8 cellular contexts compared by ENCODE assay signal in the genomic region with DNA sequence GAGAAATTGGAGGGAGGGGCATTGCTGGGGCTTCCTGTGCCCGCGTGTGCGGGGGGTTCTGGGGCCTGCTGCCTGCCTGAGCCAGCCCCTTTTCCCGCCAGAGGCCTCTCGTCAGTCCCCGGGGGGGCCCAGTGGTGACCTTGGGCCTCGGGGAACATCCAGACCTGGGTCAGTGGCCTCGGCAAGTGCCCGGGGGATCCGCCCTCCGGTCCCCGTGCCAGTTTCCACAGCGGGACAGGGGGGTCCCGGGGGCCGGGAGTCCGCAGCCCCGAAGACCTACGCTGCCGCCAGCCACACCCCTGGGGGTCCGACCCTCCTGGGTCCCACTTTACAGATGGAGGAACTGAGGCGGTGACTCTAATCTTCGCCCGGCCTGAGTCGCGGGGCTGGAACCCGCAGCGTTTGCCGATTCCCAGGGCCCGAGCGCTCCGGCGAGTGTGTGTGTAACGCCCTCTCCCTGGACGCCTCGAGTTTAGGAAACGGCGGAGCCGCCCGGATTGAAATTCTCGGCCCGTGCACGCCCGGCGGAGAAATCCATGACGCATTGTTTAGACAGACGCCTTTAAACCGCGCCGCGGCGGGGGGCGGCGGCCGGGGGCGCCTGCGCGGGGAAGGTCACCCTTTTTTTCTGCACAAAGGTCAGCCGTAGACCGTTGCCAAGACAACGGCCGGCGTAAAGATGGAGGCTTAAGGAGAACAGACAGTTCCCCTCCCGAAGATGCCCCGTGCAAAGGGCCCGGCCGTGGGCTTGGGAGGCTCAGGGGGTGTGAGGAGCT. TPM values are rescaled to one million over a fixed set of nuclear protein-coding genes. Genes with fewer than 3 reads are reported as not detected.
DNase-seq lines count a peak whose midpoint lies in the region; ATAC-seq lines count a peak whose summit lies in the region.

No MANE protein-coding gene starts in this region.

- peak; percentile 64 for ATAC-seq in left lobe of liver
- ATAC-seq in GM21381 (IDR thresholded peaks at IDR 0.05; ENCODE audit: unreplicated experiment), result no peak
- no peak for ATAC-seq in GM19395 (IDR thresholded peaks at IDR 0.05; ENCODE audit: unreplicated experiment)

- POLR2A ChIA-PET in activated CD4-positive, alpha-beta T cell treated with anti-CD3 and anti-CD28 coated beads, Interleukin-2, amount 10 ng/mL, durations not matched to agents 7 days and 5 days (lab: Charles Lee), result no interaction called here

- H3K27ac ChIP-seq in SJSA1 (no peak overlapping the region), cingulate gyrus (ENCODE audit: low read depth, low read length) (peak overlapping the region; percentile 4)

- H3K36me3 ChIP-seq in SJSA1, result no peaks in the 10 kb centered on the region

- H3K9me3 ChIP-seq in SJSA1 (replicated peaks), result no peaks in the 10 kb centered on the region

- H3K27me3 ChIP-seq in SJSA1 (replicated peaks), result peaks cover 17% of the 10 kb centered on the region

- H3K27ac Mint-ChIP-seq in activated CD4-positive, alpha-beta T cell treated with anti-CD3 and anti-CD28 coated beads, Interleukin-2, amount 10 ng/mL, durations not matched to agents 7 days and 5 days, result no peak overlapping the region

- H3K4me1 ChIP-seq in SJSA1 (replicated peaks), result peaks cover 10% of the 10 kb centered on the region

- H3K36me3 Mint-ChIP-seq in activated CD4-positive, alpha-beta T cell treated with anti-CD3 and anti-CD28 coated beads, Interleukin-2, amount 10 ng/mL, durations not matched to agents 7 days and 5 days (ENCODE audit: low read depth), result no peaks in the 10 kb centered on the region

- no peak overlapping the region for H3K4me3 Mint-ChIP-seq in activated CD4-positive, alpha-beta T cell treated with anti-CD3 and anti-CD28 coated beads, Interleukin-2, amount 10 ng/mL, durations not matched to agents 7 days and 5 days

- no peaks in the 10 kb centered on the region for H3K4me1 Mint-ChIP-seq in activated CD4-positive, alpha-beta T cell treated with anti-CD3 and anti-CD28 coated beads, Interleukin-2, amount 10 ng/mL, durations not matched to agents 7 days and 5 days

- DNase-seq in activated CD4-positive, alpha-beta T cell treated with anti-CD3 and anti-CD28 coated beads for 48 hours, result peak; percentile 55
- no peak for DNase-seq in activated CD4-positive, alpha-beta T cell treated with anti-CD3 and anti-CD28 coated beads, Interleukin-2, amount 10 ng/mL, durations not matched to agents 7 days and 5 days
- peak; percentile 30 to 72 for DNase-seq in SJSA1 (ENCODE audit: low read depth in 1 of 2, low spot score in 2 of 2)
- no peak for DNase-seq in left lobe of liver (ENCODE audit: low spot score)
- peak; percentile 14 to 19 for DNase-seq in stimulated activated CD8-positive, alpha-beta memory T cell treated with anti-CD3 and anti-CD28 coated beads, Interleukin-15, amount 100 ng/mL, for 48 hours (ENCODE audit: low read depth in 2 of 2)

- no peaks in the 10 kb centered on the region for H3K9me3 Mint-ChIP-seq in activated CD4-positive, alpha-beta T cell treated with anti-CD3 and anti-CD28 coated beads, Interleukin-2, amount 10 ng/mL, durations not matched to agents 7 days and 5 days

- CTCF ChIA-PET in activated CD4-positive, alpha-beta T cell treated with anti-CD3 and anti-CD28 coated beads, Interleukin-2, amount 10 ng/mL, durations not matched to agents 7 days and 5 days (lab: Charles Lee), result no interaction called here

- peak overlapping the region; percentile 2; the same call in 1 of the 2 replicates for H3K4me3 ChIP-seq in SJSA1

- H3K27me3 Mint-ChIP-seq in activated CD4-positive, alpha-beta T cell treated with anti-CD3 and anti-CD28 coated beads, Interleukin-2, amount 10 ng/mL, durations not matched to agents 7 days and 5 days, result peaks cover 25% of the 10 kb centered on the region

RNA-seq across cellular contexts. Expression of a gene that starts 39.3 kb away (rescaled TPM):
- total RNA-seq in activated CD4-positive, alpha-beta T cell treated with anti-CD3 and anti-CD28 coated beads, Interleukin-2, amount 10 ng/mL, durations not matched to agents 7 days and 5 days, result not detected
- not detected in 2 replicates for total RNA-seq in SJSA1 (2014; rRNA removed; shearing (Covaris generic))
- 8.6 TPM for total RNA-seq in left lobe of liver

RNA-seq across cellular contexts. Expression of a gene that starts 49.6 kb away (rescaled TPM):
- 10 to 100 TPM; 47.8 to 51.5 TPM for total RNA-seq in activated CD4-positive, alpha-beta T cell treated with anti-CD3 and anti-CD28 coated beads, Interleukin-2, amount 10 ng/mL, durations not matched to agents 7 days and 5 days
- total RNA-seq in SJSA1 (2014; rRNA removed; shearing (Covaris generic)), result 32.2 and 40.6 TPM in 2 replicates
- 48.0 TPM for total RNA-seq in left lobe of liver

RNA-seq across cellular contexts. Expression of a gene that starts 55.8 kb away (rescaled TPM):
- total RNA-seq in activated CD4-positive, alpha-beta T cell treated with anti-CD3 and anti-CD28 coated beads, Interleukin-2, amount 10 ng/mL, durations not matched to agents 7 days and 5 days, result 100 to 1,000 TPM; 169 to 224 TPM
- total RNA-seq in SJSA1 (2014; rRNA removed; shearing (Covaris generic)), result 314 and 318 TPM in 2 replicates
- total RNA-seq in left lobe of liver, result 125 TPM

RNA-seq across cellular contexts. Expression of a gene that starts 58.7 kb away (rescaled TPM):
- total RNA-seq in activated CD4-positive, alpha-beta T cell treated with anti-CD3 and anti-CD28 coated beads, Interleukin-2, amount 10 ng/mL, durations not matched to agents 7 days and 5 days, result 100 to 1,000 TPM in 1 of 2 experiments, 10 to 100 TPM in 1; 99.3 to 103 TPM
- 83.4 and 112 TPM in 2 replicates for total RNA-seq in SJSA1 (2014; rRNA removed; shearing (Covaris generic))
- total RNA-seq in left lobe of liver, result 105 TPM

Comparison
In these comparisons a context has a peak if more than half of its experiments do, and no peak if none do; other contexts are left out.
1. DNase-seq: peak in activated CD4-positive, alpha-beta T cell treated with anti-CD3 and anti-CD28 coated beads for 48 hours (single experiment), SJSA1 (2 of 2) and stimulated activated CD8-positive, alpha-beta memory T cell treated with anti-CD3 and anti-CD28 coated beads, Interleukin-15, amount 100 ng/mL, for 48 hours (2 of 2); none in activated CD4-positive, alpha-beta T cell treated with anti-CD3 and anti-CD28 coated beads, Interleukin-2, amount 10 ng/mL, durations not matched to agents 7 days and 5 days (single experiment) and left lobe of liver (single experiment).